In genomic region chr1:210294991-210295773, GRCh38 we compare ENCODE assay signal across 1 cellular context.
TF ChIP-seq lines count a peak whose summit lies in the region.

No MANE protein-coding gene starts in this region.

TF ChIP-seq in HEK293, 187 proteins besides CTCF, POLR2A, EP300 and RAD21 (continued from another document):
- TF ChIP-seq ZNF580 (tag by site-specific recombination; IDR thresholded peaks at IDR 0.05) (no peak), SP2 (tag by site-specific recombination; IDR thresholded peaks at IDR 0.05) (peak; percentile 32; the same call in 1 of the 2 replicates), TRIM28 (IDR thresholded peaks at IDR 0.05; ENCODE audit: borderline replicate concordance, low read length) (peak; percentile 62; the same call in 1 of the 2 replicates), MZF1 (tag by site-specific recombination; IDR thresholded peaks at IDR 0.05; ENCODE audit: borderline replicate concordance) (no peak), ZNF335 (tag by site-specific recombination; conservative IDR thresholded peaks at IDR 0.05) (peak; percentile 70)
